ENCODE assay signal across 1 cellular context in the genomic region with DNA sequence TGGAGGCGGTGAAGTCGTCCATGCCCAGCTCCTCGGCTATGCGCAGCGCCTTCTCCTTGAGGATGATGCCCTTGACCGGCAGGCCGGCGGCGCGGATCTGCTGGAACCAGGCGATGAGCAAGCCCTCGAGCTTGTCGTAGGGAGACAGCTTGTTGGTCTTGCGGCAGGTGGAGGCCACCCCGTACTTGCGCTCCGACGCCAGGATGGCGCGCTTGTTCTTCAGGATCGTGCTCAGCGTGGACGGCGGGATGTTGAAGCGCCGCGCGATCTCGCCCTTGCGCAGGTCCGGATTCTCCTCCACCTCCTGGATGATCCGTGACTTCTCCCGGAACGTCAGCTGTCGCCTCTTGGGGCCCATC.
A peak's percentile ranks its signal among the peaks of the same experiment; 100 is the strongest.
TF ChIP-seq lines count a peak whose summit lies in the region.

No MANE protein-coding gene starts in this region.

TF ChIP-seq in HepG2, 621 proteins besides CTCF, POLR2A, EP300 and RAD21 (continues in another document):
- TF ChIP-seq HIVEP1 (CRISPR knock-in tag; IDR thresholded peaks at IDR 0.05) (0 out of 2 replicates have a peak, but pooled peaks have one; percentile 29), ARID3A (IDR thresholded peaks at IDR 0.05; ENCODE audit: low read depth, low read length) (no peak), ZNF768 (CRISPR knock-in tag; IDR thresholded peaks at IDR 0.05) (peak; percentile 50; the same call in 1 of the 2 replicates), AGO2 (optimal IDR thresholded peaks at IDR 0.05; ENCODE audit: low read depth, low read length) (no peak), KMT2A (CRISPR knock-in tag; IDR thresholded peaks at IDR 0.05) (no peak; the same call in 1 of the 2 replicates), ZNF782 (CRISPR knock-in tag; IDR thresholded peaks at IDR 0.05; ENCODE audit: borderline replicate concordance) (no peak), ZSCAN5A (CRISPR knock-in tag; IDR thresholded peaks at IDR 0.05; ENCODE audit: borderline replicate concordance) (0 out of 2 replicates have a peak, but pooled peaks have one; percentile 10), EEA1 (CRISPR knock-in tag; IDR thresholded peaks at IDR 0.05; ENCODE audit: borderline replicate concordance) (0 out of 2 replicates have a peak, but pooled peaks have one; percentile 4), NFKB2 (CRISPR knock-in tag; IDR thresholded peaks at IDR 0.05; ENCODE audit: borderline replicate concordance) (peak; percentile 50; the same call in 1 of the 2 replicates), DRAP1 (CRISPR knock-in tag; IDR thresholded peaks at IDR 0.05) (no peak), DMAP1 (CRISPR knock-in tag; IDR thresholded peaks at IDR 0.05) (peak; percentile 42; the same call in 1 of the 2 replicates), BORCS8-MEF2B (CRISPR knock-in tag; IDR thresholded peaks at IDR 0.05) (peak; percentile 31; the same call in 1 of the 2 replicates), BCL6 (CRISPR knock-in tag; IDR thresholded peaks at IDR 0.05) (0 out of 2 replicates have a peak, but pooled peaks have one; percentile 6), RBFOX2 (IDR thresholded peaks at IDR 0.05; ENCODE audit: low read depth, low read length) (peak; percentile 74), ZNF563 (CRISPR knock-in tag; IDR thresholded peaks at IDR 0.05) (peak; percentile 35; the same call in 1 of the 2 replicates), SMC3 (IDR thresholded peaks at IDR 0.05; ENCODE audit: low read length) (no peak), FOSL2 (CRISPR knock-in tag; IDR thresholded peaks at IDR 0.05) (0 out of 2 replicates have a peak, but pooled peaks have one; percentile 5), GPN1 (CRISPR knock-in tag; IDR thresholded peaks at IDR 0.05; ENCODE audit: borderline replicate concordance) (peak; percentile 81; the same call in 1 of the 2 replicates), BHLHE40 (IDR thresholded peaks at IDR 0.05; ENCODE audit: low read length) (no peak), ZNF547 (CRISPR knock-in tag; IDR thresholded peaks at IDR 0.05) (0 out of 2 replicates have a peak, but pooled peaks have one; percentile 16), ZNF468 (CRISPR knock-in tag; IDR thresholded peaks at IDR 0.05) (0 out of 2 replicates have a peak, but pooled peaks have one; percentile 73), ZNF367 (CRISPR knock-in tag; IDR thresholded peaks at IDR 0.05; ENCODE audit: borderline replicate concordance) (no peak), MXD3 (CRISPR knock-in tag; IDR thresholded peaks at IDR 0.05) (peak; percentile 21; the same call in 1 of the 2 replicates), CBX5 (CRISPR knock-in tag; IDR thresholded peaks at IDR 0.05; ENCODE audit: borderline replicate concordance) (0 out of 2 replicates have a peak, but pooled peaks have one; percentile 38), TFDP1 (CRISPR knock-in tag; IDR thresholded peaks at IDR 0.05; ENCODE audit: borderline replicate concordance) (0 out of 2 replicates have a peak, but pooled peaks have one; percentile 49), ZNF691 (CRISPR knock-in tag; IDR thresholded peaks at IDR 0.05; ENCODE audit: borderline replicate concordance, low read depth) (0 out of 2 replicates have a peak, but pooled peaks have one; percentile 7)
- TF ChIP-seq, protein P1, sequence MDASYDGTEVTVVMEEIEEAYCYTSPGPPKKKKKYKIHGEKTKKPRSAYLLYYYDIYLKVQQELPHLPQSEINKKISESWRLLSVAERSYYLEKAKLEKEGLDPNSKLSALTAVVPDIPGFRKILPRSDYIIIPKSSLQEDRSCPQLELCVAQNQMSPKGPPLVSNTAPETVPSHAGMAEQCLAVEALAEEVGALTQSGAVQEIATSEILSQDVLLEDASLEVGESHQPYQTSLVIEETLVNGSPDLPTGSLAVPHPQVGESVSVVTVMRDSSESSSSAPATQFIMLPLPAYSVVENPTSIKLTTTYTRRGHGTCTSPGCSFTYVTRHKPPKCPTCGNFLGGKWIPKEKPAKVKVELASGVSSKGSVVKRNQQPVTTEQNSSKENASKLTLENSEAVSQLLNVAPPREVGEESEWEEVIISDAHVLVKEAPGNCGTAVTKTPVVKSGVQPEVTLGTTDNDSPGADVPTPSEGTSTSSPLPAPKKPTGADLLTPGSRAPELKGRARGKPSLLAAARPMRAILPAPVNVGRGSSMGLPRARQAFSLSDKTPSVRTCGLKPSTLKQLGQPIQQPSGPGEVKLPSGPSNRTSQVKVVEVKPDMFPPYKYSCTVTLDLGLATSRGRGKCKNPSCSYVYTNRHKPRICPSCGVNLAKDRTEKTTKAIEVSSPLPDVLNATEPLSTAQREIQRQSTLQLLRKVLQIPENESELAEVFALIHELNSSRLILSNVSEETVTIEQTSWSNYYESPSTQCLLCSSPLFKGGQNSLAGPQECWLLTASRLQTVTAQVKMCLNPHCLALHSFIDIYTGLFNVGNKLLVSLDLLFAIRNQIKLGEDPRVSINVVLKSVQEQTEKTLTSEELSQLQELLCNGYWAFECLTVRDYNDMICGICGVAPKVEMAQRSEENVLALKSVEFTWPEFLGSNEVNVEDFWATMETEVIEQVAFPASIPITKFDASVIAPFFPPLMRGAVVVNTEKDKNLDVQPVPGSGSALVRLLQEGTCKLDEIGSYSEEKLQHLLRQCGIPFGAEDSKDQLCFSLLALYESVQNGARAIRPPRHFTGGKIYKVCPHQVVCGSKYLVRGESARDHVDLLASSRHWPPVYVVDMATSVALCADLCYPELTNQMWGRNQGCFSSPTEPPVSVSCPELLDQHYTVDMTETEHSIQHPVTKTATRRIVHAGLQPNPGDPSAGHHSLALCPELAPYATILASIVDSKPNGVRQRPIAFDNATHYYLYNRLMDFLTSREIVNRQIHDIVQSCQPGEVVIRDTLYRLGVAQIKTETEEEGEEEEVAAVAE (CRISPR knock-in tag; IDR thresholded peaks at IDR 0.05; ENCODE audit: borderline replicate concordance): 0 out of 2 replicates have a peak, but pooled peaks have one; percentile 33
- TF ChIP-seq, protein P2, sequence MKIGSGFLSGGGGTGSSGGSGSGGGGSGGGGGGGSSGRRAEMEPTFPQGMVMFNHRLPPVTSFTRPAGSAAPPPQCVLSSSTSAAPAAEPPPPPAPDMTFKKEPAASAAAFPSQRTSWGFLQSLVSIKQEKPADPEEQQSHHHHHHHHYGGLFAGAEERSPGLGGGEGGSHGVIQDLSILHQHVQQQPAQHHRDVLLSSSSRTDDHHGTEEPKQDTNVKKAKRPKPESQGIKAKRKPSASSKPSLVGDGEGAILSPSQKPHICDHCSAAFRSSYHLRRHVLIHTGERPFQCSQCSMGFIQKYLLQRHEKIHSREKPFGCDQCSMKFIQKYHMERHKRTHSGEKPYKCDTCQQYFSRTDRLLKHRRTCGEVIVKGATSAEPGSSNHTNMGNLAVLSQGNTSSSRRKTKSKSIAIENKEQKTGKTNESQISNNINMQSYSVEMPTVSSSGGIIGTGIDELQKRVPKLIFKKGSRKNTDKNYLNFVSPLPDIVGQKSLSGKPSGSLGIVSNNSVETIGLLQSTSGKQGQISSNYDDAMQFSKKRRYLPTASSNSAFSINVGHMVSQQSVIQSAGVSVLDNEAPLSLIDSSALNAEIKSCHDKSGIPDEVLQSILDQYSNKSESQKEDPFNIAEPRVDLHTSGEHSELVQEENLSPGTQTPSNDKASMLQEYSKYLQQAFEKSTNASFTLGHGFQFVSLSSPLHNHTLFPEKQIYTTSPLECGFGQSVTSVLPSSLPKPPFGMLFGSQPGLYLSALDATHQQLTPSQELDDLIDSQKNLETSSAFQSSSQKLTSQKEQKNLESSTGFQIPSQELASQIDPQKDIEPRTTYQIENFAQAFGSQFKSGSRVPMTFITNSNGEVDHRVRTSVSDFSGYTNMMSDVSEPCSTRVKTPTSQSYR (CRISPR knock-in tag; IDR thresholded peaks at IDR 0.05; ENCODE audit: borderline replicate concordance): peak; percentile 61; the same call in 1 of the 2 replicates
- TF ChIP-seq, protein P3, sequence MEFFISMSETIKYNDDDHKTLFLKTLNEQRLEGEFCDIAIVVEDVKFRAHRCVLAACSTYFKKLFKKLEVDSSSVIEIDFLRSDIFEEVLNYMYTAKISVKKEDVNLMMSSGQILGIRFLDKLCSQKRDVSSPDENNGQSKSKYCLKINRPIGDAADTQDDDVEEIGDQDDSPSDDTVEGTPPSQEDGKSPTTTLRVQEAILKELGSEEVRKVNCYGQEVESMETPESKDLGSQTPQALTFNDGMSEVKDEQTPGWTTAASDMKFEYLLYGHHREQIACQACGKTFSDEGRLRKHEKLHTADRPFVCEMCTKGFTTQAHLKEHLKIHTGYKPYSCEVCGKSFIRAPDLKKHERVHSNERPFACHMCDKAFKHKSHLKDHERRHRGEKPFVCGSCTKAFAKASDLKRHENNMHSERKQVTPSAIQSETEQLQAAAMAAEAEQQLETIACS (CRISPR knock-in tag; IDR thresholded peaks at IDR 0.05): peak; percentile 26; the same call in 1 of the 2 replicates
- TF ChIP-seq, protein P4, sequence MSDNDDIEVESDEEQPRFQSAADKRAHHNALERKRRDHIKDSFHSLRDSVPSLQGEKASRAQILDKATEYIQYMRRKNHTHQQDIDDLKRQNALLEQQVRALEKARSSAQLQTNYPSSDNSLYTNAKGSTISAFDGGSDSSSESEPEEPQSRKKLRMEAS (IDR thresholded peaks at IDR 0.05): peak; percentile 72
- TF ChIP-seq, protein P5, sequence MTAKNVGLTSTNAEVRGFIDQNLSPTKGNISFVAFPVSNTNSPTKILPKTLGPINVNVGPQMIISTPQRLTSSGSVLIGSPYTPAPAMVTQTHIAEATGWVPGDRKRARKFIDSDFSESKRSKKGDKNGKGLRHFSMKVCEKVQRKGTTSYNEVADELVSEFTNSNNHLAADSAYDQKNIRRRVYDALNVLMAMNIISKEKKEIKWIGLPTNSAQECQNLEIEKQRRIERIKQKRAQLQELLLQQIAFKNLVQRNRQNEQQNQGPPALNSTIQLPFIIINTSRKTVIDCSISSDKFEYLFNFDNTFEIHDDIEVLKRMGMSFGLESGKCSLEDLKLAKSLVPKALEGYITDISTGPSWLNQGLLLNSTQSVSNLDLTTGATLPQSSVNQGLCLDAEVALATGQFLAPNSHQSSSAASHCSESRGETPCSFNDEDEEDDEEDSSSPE (CRISPR knock-in tag; IDR thresholded peaks at IDR 0.05): peak; percentile 6; the same call in 1 of the 2 replicates
- TF ChIP-seq, protein P6, sequence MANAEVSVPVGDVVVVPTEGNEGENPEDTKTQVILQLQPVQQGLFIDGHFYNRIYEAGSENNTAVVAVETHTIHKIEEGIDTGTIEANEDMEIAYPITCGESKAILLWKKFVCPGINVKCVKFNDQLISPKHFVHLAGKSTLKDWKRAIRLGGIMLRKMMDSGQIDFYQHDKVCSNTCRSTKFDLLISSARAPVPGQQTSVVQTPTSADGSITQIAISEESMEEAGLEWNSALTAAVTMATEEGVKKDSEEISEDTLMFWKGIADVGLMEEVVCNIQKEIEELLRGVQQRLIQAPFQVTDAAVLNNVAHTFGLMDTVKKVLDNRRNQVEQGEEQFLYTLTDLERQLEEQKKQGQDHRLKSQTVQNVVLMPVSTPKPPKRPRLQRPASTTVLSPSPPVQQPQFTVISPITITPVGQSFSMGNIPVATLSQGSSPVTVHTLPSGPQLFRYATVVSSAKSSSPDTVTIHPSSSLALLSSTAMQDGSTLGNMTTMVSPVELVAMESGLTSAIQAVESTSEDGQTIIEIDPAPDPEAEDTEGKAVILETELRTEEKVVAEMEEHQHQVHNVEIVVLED (CRISPR knock-in tag; IDR thresholded peaks at IDR 0.05; ENCODE audit: borderline replicate concordance): 0 out of 2 replicates have a peak, but pooled peaks have one; percentile 8
- TF ChIP-seq, protein P7, sequence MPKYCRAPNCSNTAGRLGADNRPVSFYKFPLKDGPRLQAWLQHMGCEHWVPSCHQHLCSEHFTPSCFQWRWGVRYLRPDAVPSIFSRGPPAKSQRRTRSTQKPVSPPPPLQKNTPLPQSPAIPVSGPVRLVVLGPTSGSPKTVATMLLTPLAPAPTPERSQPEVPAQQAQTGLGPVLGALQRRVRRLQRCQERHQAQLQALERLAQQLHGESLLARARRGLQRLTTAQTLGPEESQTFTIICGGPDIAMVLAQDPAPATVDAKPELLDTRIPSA (CRISPR knock-in tag; IDR thresholded peaks at IDR 0.05; ENCODE audit: borderline replicate concordance): no peak
